ENCODE assay signal across 8 cellular contexts in genomic region chr15:39756806-39757522, GRCh38. TPM values are rescaled to one million over a fixed set of nuclear protein-coding genes. Genes with fewer than 3 reads are reported as not detected.
A peak's percentile ranks its signal among the peaks of the same experiment; 100 is the strongest.
DNase-seq lines count a peak whose midpoint lies in the region; ATAC-seq and TF ChIP-seq lines count a peak whose summit lies in the region.

No MANE protein-coding gene starts in this region.

- H3K27ac Mint-ChIP-seq in activated T-cell treated with anti-CD3 and anti-CD28 coated beads, Interleukin-2, amount 50 U/mL, for 72 hours = no peak overlapping the region

- no peaks in the 10 kb centered on the region for H3K9me3 Mint-ChIP-seq in activated T-cell treated with anti-CD3 and anti-CD28 coated beads, Interleukin-2, amount 50 U/mL, for 72 hours

- peaks cover 12% of the 10 kb centered on the region for H3K27me3 Mint-ChIP-seq in activated T-cell treated with anti-CD3 and anti-CD28 coated beads, Interleukin-2, amount 50 U/mL, for 72 hours (ENCODE audit: low read depth)

- H3K4me3 Mint-ChIP-seq in activated T-cell treated with anti-CD3 and anti-CD28 coated beads, Interleukin-2, amount 50 U/mL, for 72 hours = no peak overlapping the region

- no peak for ATAC-seq in activated T-cell treated with anti-CD3 and anti-CD28 coated beads, Interleukin-2, amount 50 U/mL, for 72 hours (replicated peaks in 1 of 2)
- peak; percentile 58; the same call in 2 of the 3 replicates for ATAC-seq in SK-N-SH treated with all-trans-retinoic acid at 6 μM for 48 hours
- ATAC-seq in GM19035 (IDR thresholded peaks at IDR 0.05; ENCODE audit: unreplicated experiment) = no peak
- no peak for ATAC-seq in HG02973 (IDR thresholded peaks at IDR 0.05; ENCODE audit: unreplicated experiment)

- DNase-seq in activated T-cell treated with anti-CD3 and anti-CD28 coated beads, Interleukin-2, amount 50 U/mL, for 72 hours = peak; percentile 23 to 25
- DNase-seq in activated T-cell treated with anti-CD3 and anti-CD28 coated beads, Interleukin-2, amount 50 U/mL, for 48 hours = no peak
- peak; percentile 69 for DNase-seq in NAMALWA (ENCODE audit: low spot score)
- peak; percentile 90 for DNase-seq in fibroblast of peridontal ligament (ENCODE audit: extremely low read depth)
- peak; percentile 75 for DNase-seq in renal cortical epithelial cell (ENCODE audit: low read depth)

- H3K4me1 Mint-ChIP-seq in activated T-cell treated with anti-CD3 and anti-CD28 coated beads, Interleukin-2, amount 50 U/mL, for 72 hours (ENCODE audit: low read depth) = no peaks in the 10 kb centered on the region

- H3K36me3 Mint-ChIP-seq in activated T-cell treated with anti-CD3 and anti-CD28 coated beads, Interleukin-2, amount 50 U/mL, for 72 hours (ENCODE audit: insufficient read depth in 2 of 2) = no peaks in the 10 kb centered on the region

TF ChIP-seq in SK-N-SH treated with all-trans-retinoic acid at 6 μM for 48 hours, 23 proteins besides CTCF, POLR2A, EP300 and RAD21:
- TF ChIP-seq ZNF8 (CRISPR knock-in tag; IDR thresholded peaks at IDR 0.05) = no peak
- TF ChIP-seq TCF4 (CRISPR knock-in tag; IDR thresholded peaks at IDR 0.05; ENCODE audit: borderline replicate concordance) = no peak
- no peak for TF ChIP-seq GLIS3 (CRISPR knock-in tag; IDR thresholded peaks at IDR 0.05)
- TF ChIP-seq ESRRG (CRISPR knock-in tag; IDR thresholded peaks at IDR 0.05) = no peak
- TF ChIP-seq RARB (CRISPR knock-in tag; IDR thresholded peaks at IDR 0.05) = no peak
- TF ChIP-seq TOX (CRISPR knock-in tag; IDR thresholded peaks at IDR 0.05; ENCODE audit: borderline replicate concordance) = no peak
- no peak for TF ChIP-seq BACH2 (CRISPR knock-in tag; IDR thresholded peaks at IDR 0.05; ENCODE audit: borderline replicate concordance)
- TF ChIP-seq, protein P1, sequence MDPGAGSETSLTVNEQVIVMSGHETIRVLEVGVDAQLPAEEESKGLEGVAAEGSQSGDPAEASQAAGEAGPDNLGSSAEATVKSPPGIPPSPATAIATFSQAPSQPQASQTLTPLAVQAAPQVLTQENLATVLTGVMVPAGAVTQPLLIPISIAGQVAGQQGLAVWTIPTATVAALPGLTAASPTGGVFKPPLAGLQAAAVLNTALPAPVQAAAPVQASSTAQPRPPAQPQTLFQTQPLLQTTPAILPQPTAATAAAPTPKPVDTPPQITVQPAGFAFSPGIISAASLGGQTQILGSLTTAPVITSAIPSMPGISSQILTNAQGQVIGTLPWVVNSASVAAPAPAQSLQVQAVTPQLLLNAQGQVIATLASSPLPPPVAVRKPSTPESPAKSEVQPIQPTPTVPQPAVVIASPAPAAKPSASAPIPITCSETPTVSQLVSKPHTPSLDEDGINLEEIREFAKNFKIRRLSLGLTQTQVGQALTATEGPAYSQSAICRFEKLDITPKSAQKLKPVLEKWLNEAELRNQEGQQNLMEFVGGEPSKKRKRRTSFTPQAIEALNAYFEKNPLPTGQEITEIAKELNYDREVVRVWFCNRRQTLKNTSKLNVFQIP (CRISPR knock-in tag; IDR thresholded peaks at IDR 0.05; ENCODE audit: borderline replicate concordance, low read depth) = no peak
- no peak for TF ChIP-seq CSRNP3 (CRISPR knock-in tag; IDR thresholded peaks at IDR 0.05)
- TF ChIP-seq ZFP3 (CRISPR knock-in tag; IDR thresholded peaks at IDR 0.05) = no peak
- TF ChIP-seq TSHZ2 (CRISPR knock-in tag; IDR thresholded peaks at IDR 0.05) = no peak
- TF ChIP-seq PATZ1 (CRISPR knock-in tag; IDR thresholded peaks at IDR 0.05; ENCODE audit: borderline replicate concordance) = no peak
- TF ChIP-seq ZC3H10 (CRISPR knock-in tag; IDR thresholded peaks at IDR 0.05) = no peak
- TF ChIP-seq OSR1 (CRISPR knock-in tag; IDR thresholded peaks at IDR 0.05) = no peak
- no peak for TF ChIP-seq CSDC2 (CRISPR knock-in tag; IDR thresholded peaks at IDR 0.05)
- no peak for TF ChIP-seq ZNF565 (CRISPR knock-in tag; conservative IDR thresholded peaks at IDR 0.05; ENCODE audit: low read depth)

RNA-seq across cellular contexts. Expression of gene FSIP1, which starts 25.7 kb away (rescaled TPM):
- under 1 TPM; 0.58 to 0.60 TPM for total RNA-seq in activated T-cell treated with anti-CD3 and anti-CD28 coated beads, Interleukin-2, amount 50 U/mL, for 72 hours
- total RNA-seq in renal cortical epithelial cell = 0.69 and 5.5 TPM in 2 replicates

Comparison
In these comparisons a context has a peak if more than half of its experiments do, and no peak if none do; other contexts are left out.
1. DNase-seq: peak in activated T-cell treated with anti-CD3 and anti-CD28 coated beads, Interleukin-2, amount 50 U/mL, for 72 hours (2 of 2), NAMALWA (single experiment), fibroblast of peridontal ligament (single experiment) and renal cortical epithelial cell (single experiment); none in activated T-cell treated with anti-CD3 and anti-CD28 coated beads, Interleukin-2, amount 50 U/mL, for 48 hours (0 of 2).